Comparison of ENCODE assay signal across 15 cellular contexts in genomic region chr5:116696356-116696755, GRCh38.
DNase-seq lines count a peak whose midpoint lies in the region; ATAC-seq and TF ChIP-seq lines count a peak whose summit lies in the region.
"Had no signal": no experiment of that assay in that cellular context is flagged by ENCODE, and none has a peak within 500 bp of the region (broad histone marks: within the 10 kb centered on the region; RNA-seq: fewer than 3 reads in every experiment).

No MANE protein-coding gene starts in this region.

- CTCF ChIA-PET in GM10248 (lab: Yijun Ruan, JAX) = interaction anchor here (1.1 to 3.0 kb wide), 4 partner anchors 11 to 120 kb away, joined by 3 to 11 read pairs (median 4); no protein-coding TSS in a partner anchor

- no peak overlapping the region for H3K4me3 Mint-ChIP-seq in natural killer cell treated with Interleukin-12 subunit alpha and Interleukin-12 subunit beta and Interleukin-15 and Interleukin-18, amount 100 ng/mL, for 72 hours
- H3K4me3 Mint-ChIP-seq in effector memory CD8-positive, alpha-beta T cell = no peak overlapping the region
- H3K4me3 Mint-ChIP-seq: T-cell had no signal

- POLR2A ChIA-PET in GM10248 (lab: Yijun Ruan, JAX) = no interaction called here

- peaks cover 7% of the 10 kb centered on the region for H3K9me3 Mint-ChIP-seq in natural killer cell treated with Interleukin-12 subunit alpha and Interleukin-12 subunit beta and Interleukin-15 and Interleukin-18, amount 100 ng/mL, for 72 hours
- H3K9me3 Mint-ChIP-seq in effector memory CD8-positive, alpha-beta T cell = no peaks in the 10 kb centered on the region

- intact Hi-C loops in mucosa of descending colon (cut with DNase I, micrococcal nuclease) = no loop called here

- no peaks in the 10 kb centered on the region for H3K9me3 ChIP-seq in mucosa of descending colon
- H3K9me3 ChIP-seq in MG63 = no peaks in the 10 kb centered on the region

- no peaks in the 10 kb centered on the region for H3K36me3 ChIP-seq in mucosa of descending colon (ENCODE audit: low read depth)
- no peaks in the 10 kb centered on the region for H3K36me3 ChIP-seq in MG63

- peak; percentile 60 for DNase-seq in GM10248 (ENCODE audit: extremely low spot score)
- peak; percentile 64 for DNase-seq in astrocyte of the hippocampus (ENCODE audit: low read depth, low spot score)
- DNase-seq in mucosa of descending colon = no peak
- DNase-seq in MG63 = no peak
- DNase-seq in natural killer cell treated with Interleukin-12 subunit alpha and Interleukin-12 subunit beta and Interleukin-15 and Interleukin-18, amount 100 ng/mL, for 72 hours (ENCODE audit: low spot score) = no peak
- DNase-seq in effector memory CD8-positive, alpha-beta T cell = no peak
- DNase-seq: aorta, EL, erythroblast, left ventricle myocardium superior, NCI-H774, T-cell had no signal

- H3K27ac Mint-ChIP-seq in natural killer cell treated with Interleukin-12 subunit alpha and Interleukin-12 subunit beta and Interleukin-15 and Interleukin-18, amount 100 ng/mL, for 72 hours = no peak overlapping the region
- no peak overlapping the region for H3K27ac Mint-ChIP-seq in effector memory CD8-positive, alpha-beta T cell
- H3K27ac Mint-ChIP-seq: progenitor cell of endocrine pancreas, T-cell had no signal

- H3K27me3 Mint-ChIP-seq in natural killer cell treated with Interleukin-12 subunit alpha and Interleukin-12 subunit beta and Interleukin-15 and Interleukin-18, amount 100 ng/mL, for 72 hours = no peaks in the 10 kb centered on the region
- H3K27me3 Mint-ChIP-seq in effector memory CD8-positive, alpha-beta T cell = no peaks in the 10 kb centered on the region
- H3K27me3 Mint-ChIP-seq: progenitor cell of endocrine pancreas, T-cell had no signal

- no peaks in the 10 kb centered on the region for H3K4me1 Mint-ChIP-seq in natural killer cell treated with Interleukin-12 subunit alpha and Interleukin-12 subunit beta and Interleukin-15 and Interleukin-18, amount 100 ng/mL, for 72 hours (ENCODE audit: low read depth in 2 of 2)
- H3K4me1 Mint-ChIP-seq in effector memory CD8-positive, alpha-beta T cell (ENCODE audit: low read depth in 2 of 2) = no peaks in the 10 kb centered on the region
- H3K4me1 Mint-ChIP-seq: T-cell had no signal

- H3K36me3 Mint-ChIP-seq in natural killer cell treated with Interleukin-12 subunit alpha and Interleukin-12 subunit beta and Interleukin-15 and Interleukin-18, amount 100 ng/mL, for 72 hours = no peaks in the 10 kb centered on the region
- H3K36me3 Mint-ChIP-seq in effector memory CD8-positive, alpha-beta T cell (ENCODE audit: insufficient read depth) = peaks cover 4% of the 10 kb centered on the region
- H3K36me3 Mint-ChIP-seq: T-cell had no signal

- peaks cover 2% of the 10 kb centered on the region; the same call in 1 of the 2 replicates for H3K27me3 ChIP-seq in MG63

- no peaks in the 10 kb centered on the region for H3K4me1 ChIP-seq in mucosa of descending colon (ENCODE audit: low read depth)

- H3K4me3 ChIP-seq in mucosa of descending colon (no peak overlapping the region), MG63 (no peak overlapping the region)

- TF ChIP-seq CTCF in GM10248 (IDR thresholded peaks at IDR 0.05; ENCODE audit: control extremely low read depth, extremely low read depth, low read depth, missing control alignments) = no peak
- no peak for TF ChIP-seq CTCF in mucosa of descending colon (IDR thresholded peaks at IDR 0.05)

- peak; percentile 94 for ATAC-seq in GM19463 (IDR thresholded peaks at IDR 0.05; ENCODE audit: unreplicated experiment)
- ATAC-seq in HG02938 (IDR thresholded peaks at IDR 0.05; ENCODE audit: unreplicated experiment) = peak; percentile 77
- ATAC-seq in mucosa of descending colon = no peak
- no peak for ATAC-seq in natural killer cell treated with Interleukin-12 subunit alpha and Interleukin-12 subunit beta and Interleukin-15 and Interleukin-18, amount 100 ng/mL, for 72 hours
- ATAC-seq in effector memory CD8-positive, alpha-beta T cell (replicated peaks) = no peak
- ATAC-seq: left ventricle myocardium superior, T-cell had no signal

Comparison
In these comparisons a context has a peak if more than half of its experiments do, and no peak if none do; other contexts are left out.
1. DNase-seq: peak in GM10248 (single experiment) and astrocyte of the hippocampus (single experiment); none in mucosa of descending colon (0 of 3), MG63 (single experiment), natural killer cell treated with Interleukin-12 subunit alpha and Interleukin-12 subunit beta and Interleukin-15 and Interleukin-18, amount 100 ng/mL, for 72 hours (single experiment) and effector memory CD8-positive, alpha-beta T cell (0 of 3).
2. ATAC-seq: peak in GM19463 (single experiment) and HG02938 (single experiment); none in mucosa of descending colon (single experiment), natural killer cell treated with Interleukin-12 subunit alpha and Interleukin-12 subunit beta and Interleukin-15 and Interleukin-18, amount 100 ng/mL, for 72 hours (0 of 2) and effector memory CD8-positive, alpha-beta T cell (single experiment).